ENCODE assay signal across 8 cellular contexts in genomic region chr2:97663626-97663961, GRCh38. TPM values are rescaled to one million over a fixed set of nuclear protein-coding genes. Genes with fewer than 3 reads are reported as not detected.
DNase-seq lines count a peak whose midpoint lies in the region; ATAC-seq and TF ChIP-seq lines count a peak whose summit lies in the region.

No MANE protein-coding gene starts in this region.

- no TSS peak for BruUV-seq in PC-9 (replicated peaks; lab: Mats Ljungman, UMichigan)

- intact Hi-C loops in PC-9 (cut with micrococcal nuclease; ENCODE audit: unreplicated experiment) = loop anchor here (1.0 kb wide), 1 partner anchor 28 kb away; no protein-coding TSS in a partner anchor
- intact Hi-C loops in esophagus squamous epithelium (cut with DNase I) = no loop called here

- H3K9me3 ChIP-seq in PC-9 (ENCODE audit: insufficient read depth, low read depth) (no peaks in the 10 kb centered on the region), esophagus squamous epithelium (no peaks in the 10 kb centered on the region)

- TF ChIP-seq POLR2A in GM19099 (IDR thresholded peaks at IDR 0.05; ENCODE audit: extremely low read depth, insufficient read length, low read depth) = peak; percentile 9
- no peak for TF ChIP-seq POLR2A in esophagus squamous epithelium (IDR thresholded peaks at IDR 0.05)

- no peak for TF ChIP-seq CTCF in PC-9 (conservative IDR thresholded peaks at IDR 0.05)
- TF ChIP-seq CTCF in esophagus squamous epithelium (IDR thresholded peaks at IDR 0.05) = peak in 1 of 6 experiments; percentile 3

- H3K4me1 ChIP-seq in PC-9 (replicated peaks; ENCODE audit: insufficient read depth) (peaks cover 20% of the 10 kb centered on the region), esophagus squamous epithelium (peaks cover 19 to 39% (median 27%) of the 10 kb centered on the region in 3 donors)

- H2AFZ ChIP-seq in PC-9 = peak overlapping the region; percentile 72

- H3K36me3 ChIP-seq in PC-9 (ENCODE audit: low read depth) (no peaks in the 10 kb centered on the region), esophagus squamous epithelium (peaks cover 5 to 28% (median 7%) of the 10 kb centered on the region in 3 donors)

- no CpG with 5 or more reads among the region's 46 CpGs for WGBS in esophagus squamous epithelium, 2 donors

- H3K79me2 ChIP-seq in PC-9 (ENCODE audit: low read depth) = peaks cover 29% of the 10 kb centered on the region

- H3K4me2 ChIP-seq in PC-9 = peak overlapping the region; percentile 78

- H3K4me3 ChIP-seq in PC-9 = peak overlapping the region; percentile 75
- H3K4me3 ChIP-seq in esophagus squamous epithelium = peak overlapping the region; percentile 56 to 94 (median 84)
- H3K4me3 ChIP-seq in skeletal muscle cell (ENCODE audit: low read depth, low read length) = peak overlapping the region; percentile 75

- peaks cover 29% of the 10 kb centered on the region for H3F3A ChIP-seq in PC-9 (ENCODE audit: insufficient read depth, low read depth)

- peak overlapping the region; percentile 77 for H3K27ac ChIP-seq in PC-9
- H3K27ac ChIP-seq in esophagus squamous epithelium = peak overlapping the region; percentile 95 to 100 (median 98)

- H4K20me1 ChIP-seq in PC-9 (ENCODE audit: insufficient read depth) = peaks cover 19% of the 10 kb centered on the region; the same call in 1 of the 2 replicates

- CTCF ChIA-PET in PC-9 (lab: Charles Lee) = interaction anchor here (0.6 to 3.2 kb wide), 4 partner anchors 17 to 73 kb away, joined by 3 to 13 read pairs (median 6); partner anchors contain the start of gene COX5B

- ATAC-seq in GM18870 (IDR thresholded peaks at IDR 0.05; ENCODE audit: unreplicated experiment) = no peak

- POLR2A ChIA-PET in PC-9 (lab: Charles Lee; ENCODE audit: unreplicated experiment) = interaction anchor here (0.5 to 2.6 kb wide), 6 partner anchors 18 to 486 kb away, joined by 3 to 67 read pairs (median 3); partner anchors contain the start of gene COX5B

- no peak for DNase-seq in PC-9
- no peak for DNase-seq in esophagus squamous epithelium (lab: John Stamatoyannopoulos, UW)
- DNase-seq in skeletal muscle cell (ENCODE audit: low read depth) = no peak
- DNase-seq in NCI-H1105 (lab: John Stamatoyannopoulos, UW) = no peak
- DNase-seq in inferior parietal cortex (ENCODE audit: extremely low spot score) = no peak
- no peak for DNase-seq in activated gamma-delta T cell treated with Interleukin-2 at 50 U/mL for 16 hours

- H3K27me3 ChIP-seq in PC-9 (ENCODE audit: insufficient read depth, low read depth) (no peaks in the 10 kb centered on the region), esophagus squamous epithelium (no peaks in the 10 kb centered on the region)

- no peaks in the 10 kb centered on the region for H3K9me2 ChIP-seq in PC-9 (ENCODE audit: insufficient read depth)

RNA-seq across cellular contexts. Expression of gene ACTR1B, which starts 0.2 kb away (rescaled TPM):
- total RNA-seq in PC-9 (2021) = 49.9 and 83.5 TPM in 2 replicates
- 10 to 100 TPM; 29.3 to 57.8 (median 47.5) TPM for total RNA-seq in esophagus squamous epithelium

RNA-seq across cellular contexts. Expression of gene C2orf92, which starts 5.9 kb away (rescaled TPM):
- total RNA-seq in PC-9 (2021) = 11.2 and 14.0 TPM in 2 replicates
- total RNA-seq in esophagus squamous epithelium = 10 to 100 TPM in 1 of 4 donors, 1 to 10 TPM in 2, not detected in 1; 2.5 to 12.8 (median 2.5) TPM

RNA-seq across cellular contexts. Expression of gene COX5B, which starts 17.7 kb away (rescaled TPM):
- 310 and 345 TPM in 2 replicates for total RNA-seq in PC-9 (2021)
- total RNA-seq in esophagus squamous epithelium = 100 to 1,000 TPM; 350 to 487 (median 415) TPM

RNA-seq across cellular contexts. Expression of gene ZAP70, which starts 49.8 kb away (rescaled TPM):
- total RNA-seq in PC-9 (2021) = not detected in 2 replicates
- total RNA-seq in esophagus squamous epithelium = 1 to 10 TPM; 2.2 to 7.8 (median 3.3) TPM
